Comparison of ENCODE assay signal across 28 cellular contexts in genomic region chr1:239676522-239677273, GRCh38.
DNase-seq lines count a peak whose midpoint lies in the region; ATAC-seq lines count a peak whose summit lies in the region.
"Had no signal": no experiment of that assay in that cellular context is flagged by ENCODE, and none has a peak within 500 bp of the region (broad histone marks: within the 10 kb centered on the region; RNA-seq: fewer than 3 reads in every experiment).

No MANE protein-coding gene starts in this region.

- 61% methylated on average over 4 of the region's 4 CpGs for WGBS in right cardiac atrium
- WGBS in mesendoderm (ENCODE audit: extremely low coverage, insufficient coverage, low lambda C conversion rate), result no CpG with 5 or more reads among the region's 4 CpGs

- no peaks in the 10 kb centered on the region for H3K36me3 ChIP-seq in mesendoderm (ENCODE audit: control insufficient read depth, insufficient read depth, low read length)
- H3K36me3 ChIP-seq: ascending aorta, esophagus squamous epithelium, SJSA1 had no signal

- no peaks in the 10 kb centered on the region for H3K79me2 ChIP-seq in mesendoderm (ENCODE audit: control insufficient read depth, insufficient read depth, low read length)

- H3K9ac ChIP-seq in mesendoderm (ENCODE audit: low read length), result no peak overlapping the region

- intact Hi-C loops in left cardiac atrium (cut with DNase I) (no loop called here), right cardiac atrium (cut with DNase I) (no loop called here)

- no peak overlapping the region for H3K27ac ChIP-seq in right cardiac atrium (ENCODE audit: low read length)
- H3K27ac ChIP-seq in mesendoderm (ENCODE audit: low read depth, low read length), result no peak overlapping the region
- H3K27ac ChIP-seq: ascending aorta, esophagus squamous epithelium, SJSA1 had no signal

- peak; percentile 44 to 87 for ATAC-seq in left cardiac atrium
- no peak for ATAC-seq in right cardiac atrium
- ATAC-seq in HG03439 (IDR thresholded peaks at IDR 0.05; ENCODE audit: unreplicated experiment), result no peak
- ATAC-seq in GM21515 (IDR thresholded peaks at IDR 0.05; ENCODE audit: unreplicated experiment), result no peak
- no peak for ATAC-seq in HG03354 (IDR thresholded peaks at IDR 0.05; ENCODE audit: poor library complexity, severe bottlenecking, unreplicated experiment)
- ATAC-seq: HCT116, HepG2 had no signal

- no peak overlapping the region for H3K56ac ChIP-seq in mesendoderm (ENCODE audit: low read length)

- H3K4me3 ChIP-seq in right cardiac atrium (ENCODE audit: low read length) (no peak overlapping the region), mesendoderm (ENCODE audit: low read length) (no peak overlapping the region)
- H3K4me3 ChIP-seq: ascending aorta, esophagus squamous epithelium, SJSA1 had no signal

- H3K18ac ChIP-seq in mesendoderm (ENCODE audit: low read length), result no peak overlapping the region

- no peaks in the 10 kb centered on the region for H3K4me1 ChIP-seq in right cardiac atrium (ENCODE audit: control insufficient read depth, insufficient read depth, low read length)
- H3K4me1 ChIP-seq in mesendoderm (ENCODE audit: control insufficient read depth, low read depth, low read length), result peaks cover 4% of the 10 kb centered on the region
- H3K4me1 ChIP-seq: ascending aorta, esophagus squamous epithelium, SJSA1 had no signal

- H2AK5ac ChIP-seq in mesendoderm (ENCODE audit: low read length), result no peak overlapping the region

- no peak overlapping the region for H3K23ac ChIP-seq in mesendoderm (ENCODE audit: low read length)

- H2BK15ac ChIP-seq in mesendoderm (replicated peaks; ENCODE audit: low read depth), result no peak overlapping the region

- no peaks in the 10 kb centered on the region for H3K9me3 ChIP-seq in right cardiac atrium (ENCODE audit: control insufficient read depth, low read length)
- H3K9me3 ChIP-seq: ascending aorta, esophagus squamous epithelium, SJSA1 had no signal

- no peak overlapping the region for H3K4me2 ChIP-seq in mesendoderm (ENCODE audit: low read length)

- no peaks in the 10 kb centered on the region for H3K79me1 ChIP-seq in mesendoderm (ENCODE audit: low read length)

- no peaks in the 10 kb centered on the region for H3K27me3 ChIP-seq in right cardiac atrium (ENCODE audit: control insufficient read depth, insufficient read depth)
- H3K27me3 ChIP-seq in mesendoderm (ENCODE audit: insufficient read depth, low read length, poor library complexity), result no peaks in the 10 kb centered on the region
- H3K27me3 ChIP-seq: ascending aorta, esophagus squamous epithelium, SJSA1 had no signal

- no peak overlapping the region for H2BK5ac ChIP-seq in mesendoderm (ENCODE audit: low read length)

- no peak overlapping the region for H2BK120ac ChIP-seq in mesendoderm (ENCODE audit: low read depth, low read length)

- H4K5ac ChIP-seq in mesendoderm (ENCODE audit: low read length), result no peak overlapping the region

- H4K8ac ChIP-seq in mesendoderm (ENCODE audit: low read depth, low read length), result no peak overlapping the region

- no peak overlapping the region for H3K4ac ChIP-seq in mesendoderm (ENCODE audit: low read depth, low read length)

- no peak for DNase-seq in left cardiac atrium
- no peak for DNase-seq in right cardiac atrium
- DNase-seq in SKM-1 (lab: John Stamatoyannopoulos, UW; ENCODE audit: unreplicated experiment), result peak; percentile 93
- peak; percentile 33 for DNase-seq in mesendoderm
- DNase-seq in NCI-H1105 (lab: John Stamatoyannopoulos, UW), result no peak
- DNase-seq: activated CD4-positive, alpha-beta T cell treated with anti-CD3 and anti-CD28 coated beads for 4 hours; activated effector memory CD4-positive, alpha-beta T cell treated with anti-CD3 and anti-CD28 coated beads, Interleukin-2, amount 50 U/mL, for 16 hours; activated naive CD8-positive, alpha-beta T cell treated with anti-CD3 and anti-CD28 coated beads for 36 hours; activated T-cell treated with anti-CD3 and anti-CD28 coated beads, Interleukin-2, amount 50 U/mL, for 1 hour; CD4-positive, alpha-beta memory T cell; cortex of kidney; esophagus squamous epithelium; foreskin melanocyte; immature natural killer cell; Kasumi-1; NCI-H1105 treated with DMSO at 0.1 percent for 48 hours; NCI-H2029 treated with DMSO at 0.1 percent for 48 hours; NCI-H2227 treated with DMSO at 0.1 percent for 48 hours; NCI-H69; nucleus accumbens; RPMI8226 had no signal

Comparison
In these comparisons a context has a peak if more than half of its experiments do, and no peak if none do; other contexts are left out.
1. ATAC-seq: peak in left cardiac atrium (2 of 2); none in right cardiac atrium (0 of 2), HG03439 (single experiment), GM21515 (single experiment) and HG03354 (single experiment).
2. DNase-seq: peak in SKM-1 (single experiment) and mesendoderm (single experiment); none in left cardiac atrium (single experiment), right cardiac atrium (0 of 3) and NCI-H1105 (single experiment).